In genomic region chr3:112561085-112561692, GRCh38 we compare ENCODE assay signal across 1 cellular context.
TF ChIP-seq lines count a peak whose summit lies in the region.

No MANE protein-coding gene starts in this region.

TF ChIP-seq in K562, 482 proteins besides CTCF, POLR2A, EP300 and RAD21 (continued from another document and continues in another):
- TF ChIP-seq RFX7 (CRISPR knock-in tag; IDR thresholded peaks at IDR 0.05) (no peak), E2F4 (CRISPR knock-in tag; IDR thresholded peaks at IDR 0.05; ENCODE audit: low read depth) (no peak), CHD4 (IDR thresholded peaks at IDR 0.05; ENCODE audit: insufficient read depth, insufficient replicate concordance, low read depth, low read length, poor library complexity, severe bottlenecking) (no peak), MCM3 (IDR thresholded peaks at IDR 0.05) (no peak), GTF2E2 (tag; IDR thresholded peaks at IDR 0.05) (no peak), MYBL2 (IDR thresholded peaks at IDR 0.05; ENCODE audit: low read depth) (no peak), MYBL2 (CRISPR knock-in tag; IDR thresholded peaks at IDR 0.05; ENCODE audit: borderline replicate concordance) (no peak), ZNF24 (IDR thresholded peaks at IDR 0.05) (no peak), TRIM25 (IDR thresholded peaks at IDR 0.05; ENCODE audit: borderline replicate concordance) (no peak), THRB (CRISPR knock-in tag; conservative IDR thresholded peaks at IDR 0.05) (no peak), CBX2 (IDR thresholded peaks at IDR 0.05; ENCODE audit: insufficient read depth, low read length, poor library complexity, severe bottlenecking) (no peak), CSDE1 (IDR thresholded peaks at IDR 0.05) (peak in 1 of 2 experiments; percentile 56; a peak in 1 of 4 replicates), TAF9B (IDR thresholded peaks at IDR 0.05; ENCODE audit: partially characterized antibody) (peak; percentile 27), PML (IDR thresholded peaks at IDR 0.05; ENCODE audit: low read length) (0 out of 2 replicates have a peak, but pooled peaks have one; percentile 11), NKRF (IDR thresholded peaks at IDR 0.05; ENCODE audit: borderline replicate concordance) (peak; percentile 27; the same call in 1 of the 2 replicates), SREBF1 (IDR thresholded peaks at IDR 0.05; ENCODE audit: borderline replicate concordance, low read depth, low read length) (no peak), ZNF408 (CRISPR knock-in tag; IDR thresholded peaks at IDR 0.05; ENCODE audit: low read depth) (no peak), CEBPB (tag; IDR thresholded peaks at IDR 0.05) (no peak), SIN3B (IDR thresholded peaks at IDR 0.05; ENCODE audit: low read depth) (0 out of 2 replicates have a peak, but pooled peaks have one; percentile 41), FOXK2 (conservative IDR thresholded peaks at IDR 0.05 in 1 of 2, IDR thresholded peaks at IDR 0.05 in 1 of 2; ENCODE audit: low read depth in 2 of 2) (peak; percentile 37 to 74; a peak in 3 of 4 replicates), C11orf30 (IDR thresholded peaks at IDR 0.05; ENCODE audit: low read depth) (peak; percentile 59), ZBTB7A (IDR thresholded peaks at IDR 0.05; ENCODE audit: borderline replicate concordance, control insufficient read depth, low read depth, low read length) (no peak), CREB1 (IDR thresholded peaks at IDR 0.05) (peak; percentile 94), CREB1 (CRISPR knock-in tag; IDR thresholded peaks at IDR 0.05) (peak; percentile 90), ATF1 (CRISPR knock-in tag; IDR thresholded peaks at IDR 0.05) (peak; percentile 67), ATF1 (tag; IDR thresholded peaks at IDR 0.05) (peak; percentile 93), ZNF354B (CRISPR knock-in tag; IDR thresholded peaks at IDR 0.05) (no peak), ARID3A (IDR thresholded peaks at IDR 0.05; ENCODE audit: borderline replicate concordance, low read depth, low read length) (no peak), SAP30 (IDR thresholded peaks at IDR 0.05; ENCODE audit: borderline replicate concordance, insufficient read depth, low read depth, low read length, poor library complexity, severe bottlenecking) (peak; percentile 76), SIN3A (IDR thresholded peaks at IDR 0.05; ENCODE audit: borderline replicate concordance in 2 of 2, control insufficient read depth in 1 of 2, low read depth in 2 of 2, low read length in 2 of 2) (peak in 1 of 2 experiments; percentile 81; a peak in 3 of 4 replicates), RFX5 (IDR thresholded peaks at IDR 0.05; ENCODE audit: low read depth, low read length) (no peak), TCFL5 (CRISPR knock-in tag; conservative IDR thresholded peaks at IDR 0.05) (no peak), NR2C2 (CRISPR knock-in tag; IDR thresholded peaks at IDR 0.05) (no peak), NR2C2 (tag; IDR thresholded peaks at IDR 0.05) (peak; percentile 73), SRSF9 (IDR thresholded peaks at IDR 0.05; ENCODE audit: borderline replicate concordance, low read depth, low read length) (no peak), RBBP5 (IDR thresholded peaks at IDR 0.05; ENCODE audit: borderline replicate concordance, insufficient read depth, low read length, poor library complexity, severe bottlenecking) (no peak), FOXM1 (IDR thresholded peaks at IDR 0.05; ENCODE audit: low read depth) (peak; percentile 21; the same call in 1 of the 2 replicates), FOXM1 (CRISPR knock-in tag; IDR thresholded peaks at IDR 0.05; ENCODE audit: low read depth) (no peak), HCFC1 (IDR thresholded peaks at IDR 0.05; ENCODE audit: low read depth, low read length) (peak; percentile 52), NONO (IDR thresholded peaks at IDR 0.05; ENCODE audit: low read depth in 2 of 2, low read length in 1 of 2) (no peak), MYC (IDR thresholded peaks at IDR 0.05; ENCODE audit: low read depth, low read length) (peak; percentile 20; the same call in 1 of the 2 replicates), MYC (CRISPR knock-in tag; IDR thresholded peaks at IDR 0.05; ENCODE audit: borderline replicate concordance, low read depth) (no peak), PHF8 (IDR thresholded peaks at IDR 0.05; ENCODE audit: borderline replicate concordance, low read length) (peak; percentile 38; the same call in 1 of the 2 replicates), MAFG (tag; conservative IDR thresholded peaks at IDR 0.05) (no peak), POLR2B (IDR thresholded peaks at IDR 0.05; ENCODE audit: low read depth, partially characterized antibody) (peak; percentile 26), ZFX (CRISPR knock-in tag; IDR thresholded peaks at IDR 0.05) (0 out of 2 replicates have a peak, but pooled peaks have one; percentile 12), TEAD1 (CRISPR knock-in tag; IDR thresholded peaks at IDR 0.05) (no peak), GATA2 (CRISPR knock-in tag; IDR thresholded peaks at IDR 0.05) (no peak), ZNF699 (CRISPR knock-in tag; IDR thresholded peaks at IDR 0.05; ENCODE audit: insufficient replicate concordance) (no peak), MTA1 (IDR thresholded peaks at IDR 0.05; ENCODE audit: borderline replicate concordance) (peak; percentile 95), SMARCE1 (IDR thresholded peaks at IDR 0.05) (no peak), LARP7 (IDR thresholded peaks at IDR 0.05) (no peak)
- TF ChIP-seq, protein P1, sequence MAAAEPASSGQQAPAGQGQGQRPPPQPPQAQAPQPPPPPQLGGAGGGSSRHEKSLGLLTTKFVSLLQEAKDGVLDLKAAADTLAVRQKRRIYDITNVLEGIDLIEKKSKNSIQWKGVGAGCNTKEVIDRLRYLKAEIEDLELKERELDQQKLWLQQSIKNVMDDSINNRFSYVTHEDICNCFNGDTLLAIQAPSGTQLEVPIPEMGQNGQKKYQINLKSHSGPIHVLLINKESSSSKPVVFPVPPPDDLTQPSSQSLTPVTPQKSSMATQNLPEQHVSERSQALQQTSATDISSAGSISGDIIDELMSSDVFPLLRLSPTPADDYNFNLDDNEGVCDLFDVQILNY (CRISPR knock-in tag; IDR thresholded peaks at IDR 0.05), result no peak
- TF ChIP-seq, protein P2, sequence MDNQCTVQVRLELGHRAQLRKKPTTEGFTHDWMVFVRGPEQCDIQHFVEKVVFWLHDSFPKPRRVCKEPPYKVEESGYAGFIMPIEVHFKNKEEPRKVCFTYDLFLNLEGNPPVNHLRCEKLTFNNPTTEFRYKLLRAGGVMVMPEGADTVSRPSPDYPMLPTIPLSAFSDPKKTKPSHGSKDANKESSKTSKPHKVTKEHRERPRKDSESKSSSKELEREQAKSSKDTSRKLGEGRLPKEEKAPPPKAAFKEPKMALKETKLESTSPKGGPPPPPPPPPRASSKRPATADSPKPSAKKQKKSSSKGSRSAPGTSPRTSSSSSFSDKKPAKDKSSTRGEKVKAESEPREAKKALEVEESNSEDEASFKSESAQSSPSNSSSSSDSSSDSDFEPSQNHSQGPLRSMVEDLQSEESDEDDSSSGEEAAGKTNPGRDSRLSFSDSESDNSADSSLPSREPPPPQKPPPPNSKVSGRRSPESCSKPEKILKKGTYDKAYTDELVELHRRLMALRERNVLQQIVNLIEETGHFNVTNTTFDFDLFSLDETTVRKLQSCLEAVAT (IDR thresholded peaks at IDR 0.05), result 0 out of 4 replicates have a peak, but pooled peaks of 1 of the 2 experiments have one; percentile 20
- TF ChIP-seq, protein P3, sequence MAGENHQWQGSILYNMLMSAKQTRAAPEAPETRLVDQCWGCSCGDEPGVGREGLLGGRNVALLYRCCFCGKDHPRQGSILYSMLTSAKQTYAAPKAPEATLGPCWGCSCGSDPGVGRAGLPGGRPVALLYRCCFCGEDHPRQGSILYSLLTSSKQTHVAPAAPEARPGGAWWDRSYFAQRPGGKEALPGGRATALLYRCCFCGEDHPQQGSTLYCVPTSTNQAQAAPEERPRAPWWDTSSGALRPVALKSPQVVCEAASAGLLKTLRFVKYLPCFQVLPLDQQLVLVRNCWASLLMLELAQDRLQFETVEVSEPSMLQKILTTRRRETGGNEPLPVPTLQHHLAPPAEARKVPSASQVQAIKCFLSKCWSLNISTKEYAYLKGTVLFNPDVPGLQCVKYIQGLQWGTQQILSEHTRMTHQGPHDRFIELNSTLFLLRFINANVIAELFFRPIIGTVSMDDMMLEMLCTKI (IDR thresholded peaks at IDR 0.05; ENCODE audit: partially characterized antibody), result no peak
- TF ChIP-seq, protein P4, sequence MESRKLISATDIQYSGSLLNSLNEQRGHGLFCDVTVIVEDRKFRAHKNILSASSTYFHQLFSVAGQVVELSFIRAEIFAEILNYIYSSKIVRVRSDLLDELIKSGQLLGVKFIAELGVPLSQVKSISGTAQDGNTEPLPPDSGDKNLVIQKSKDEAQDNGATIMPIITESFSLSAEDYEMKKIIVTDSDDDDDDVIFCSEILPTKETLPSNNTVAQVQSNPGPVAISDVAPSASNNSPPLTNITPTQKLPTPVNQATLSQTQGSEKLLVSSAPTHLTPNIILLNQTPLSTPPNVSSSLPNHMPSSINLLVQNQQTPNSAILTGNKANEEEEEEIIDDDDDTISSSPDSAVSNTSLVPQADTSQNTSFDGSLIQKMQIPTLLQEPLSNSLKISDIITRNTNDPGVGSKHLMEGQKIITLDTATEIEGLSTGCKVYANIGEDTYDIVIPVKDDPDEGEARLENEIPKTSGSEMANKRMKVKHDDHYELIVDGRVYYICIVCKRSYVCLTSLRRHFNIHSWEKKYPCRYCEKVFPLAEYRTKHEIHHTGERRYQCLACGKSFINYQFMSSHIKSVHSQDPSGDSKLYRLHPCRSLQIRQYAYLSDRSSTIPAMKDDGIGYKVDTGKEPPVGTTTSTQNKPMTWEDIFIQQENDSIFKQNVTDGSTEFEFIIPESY (CRISPR knock-in tag; IDR thresholded peaks at IDR 0.05), result no peak
- TF ChIP-seq, protein P5, sequence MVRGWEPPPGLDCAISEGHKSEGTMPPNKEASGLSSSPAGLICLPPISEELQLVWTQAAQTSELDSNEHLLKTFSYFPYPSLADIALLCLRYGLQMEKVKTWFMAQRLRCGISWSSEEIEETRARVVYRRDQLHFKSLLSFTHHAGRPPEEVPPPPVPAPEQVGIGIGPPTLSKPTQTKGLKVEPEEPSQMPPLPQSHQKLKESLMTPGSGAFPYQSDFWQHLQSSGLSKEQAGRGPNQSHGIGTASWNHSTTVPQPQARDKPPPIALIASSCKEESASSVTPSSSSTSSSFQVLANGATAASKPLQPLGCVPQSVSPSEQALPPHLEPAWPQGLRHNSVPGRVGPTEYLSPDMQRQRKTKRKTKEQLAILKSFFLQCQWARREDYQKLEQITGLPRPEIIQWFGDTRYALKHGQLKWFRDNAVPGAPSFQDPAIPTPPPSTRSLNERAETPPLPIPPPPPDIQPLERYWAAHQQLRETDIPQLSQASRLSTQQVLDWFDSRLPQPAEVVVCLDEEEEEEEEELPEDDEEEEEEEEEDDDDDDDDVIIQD (CRISPR knock-in tag; IDR thresholded peaks at IDR 0.05), result no peak
